In the genomic region with DNA sequence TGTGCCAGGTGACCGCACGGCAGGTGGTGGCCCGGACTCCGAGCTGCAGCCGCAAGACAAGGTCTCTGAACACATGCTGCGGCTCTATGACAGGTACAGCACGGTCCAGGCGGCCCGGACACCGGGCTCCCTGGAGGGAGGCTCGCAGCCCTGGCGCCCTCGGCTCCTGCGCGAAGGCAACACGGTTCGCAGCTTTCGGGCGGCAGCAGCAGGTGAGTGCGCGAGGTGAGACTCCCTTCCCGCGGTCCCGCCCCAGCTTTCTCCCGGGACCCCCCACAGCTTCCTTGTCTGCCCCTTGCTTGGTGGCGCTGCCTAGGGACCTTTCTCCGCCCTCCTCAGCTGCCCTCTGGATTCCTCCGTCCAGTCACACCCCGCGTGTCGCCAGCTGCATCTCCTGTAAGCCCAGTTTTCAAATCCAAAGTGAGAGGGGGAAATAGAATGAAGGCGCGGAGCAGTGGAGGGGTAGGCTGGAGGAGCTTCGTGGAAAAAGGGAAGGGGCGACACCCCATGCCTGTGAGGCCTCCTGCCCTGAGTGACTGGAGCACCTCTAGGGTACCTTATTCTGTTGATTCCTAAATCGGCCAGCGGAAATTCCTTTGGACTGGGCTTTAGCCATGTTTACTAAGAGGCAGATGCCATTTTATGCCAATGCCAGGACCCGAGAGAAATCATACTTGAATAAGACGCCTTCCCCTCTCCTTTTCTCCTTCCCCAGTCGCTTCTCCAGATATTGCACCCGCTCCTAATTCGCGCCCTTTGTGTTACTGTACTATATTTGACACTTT, we compare ENCODE assay signal across 9 cellular contexts. TPM values are rescaled to one million over a fixed set of nuclear protein-coding genes. Genes with fewer than 3 reads are reported as not detected.
DNase-seq lines count a peak whose midpoint lies in the region; ATAC-seq and TF ChIP-seq lines count a peak whose summit lies in the region.
"Had no signal": no experiment of that assay in that cellular context is flagged by ENCODE, and none has a peak within 500 bp of the region (broad histone marks: within the 10 kb centered on the region; RNA-seq: fewer than 3 reads in every experiment).

No MANE protein-coding gene starts in this region.

- H3K27ac ChIP-seq in coronary artery (no peak overlapping the region), neural cell (ENCODE audit: low read length) (no peak overlapping the region), substantia nigra (ENCODE audit: low read depth, low read length, poor library complexity, severe bottlenecking) (no peak overlapping the region)

- H3K79me2 ChIP-seq in neural cell (replicated peaks; ENCODE audit: insufficient read depth, low read length): no peaks in the 10 kb centered on the region

- H3K36me3 ChIP-seq in neural cell (ENCODE audit: insufficient read depth, low read length): no peaks in the 10 kb centered on the region

- H4K20me1 ChIP-seq in neural cell (ENCODE audit: insufficient read depth): no peaks in the 10 kb centered on the region

- H3K4me2 ChIP-seq in neural cell (ENCODE audit: low read length): peak overlapping the region; percentile 81

- no peaks in the 10 kb centered on the region for H3K9me2 ChIP-seq in neural cell (ENCODE audit: insufficient read depth, low read length)

- DNase-seq in D341Med (ENCODE audit: low spot score): peak; percentile 47
- DNase-seq in coronary artery (ENCODE audit: low spot score): no peak
- DNase-seq in NCI-H526 treated with DMSO at 0.1 percent for 48 hours (lab: John Stamatoyannopoulos, UW): no peak
- no peak for DNase-seq in mesenteric fat pad (ENCODE audit: low spot score)
- DNase-seq in substantia nigra (lab: John Stamatoyannopoulos, UW): no peak
- no peak for DNase-seq in NK-92 treated with Interleukin-12 subunit alpha and Interleukin-12 subunit beta, amount 100 ng/mL, for 24 hours (lab: John Stamatoyannopoulos, UW)

- H3K9me3 ChIP-seq in neural cell (ENCODE audit: low read length): no peaks in the 10 kb centered on the region

- peaks cover 74% of the 10 kb centered on the region for H3K27me3 ChIP-seq in neural cell (ENCODE audit: insufficient read depth, low read depth, low read length)

- peak overlapping the region; percentile 49 for H3K9ac ChIP-seq in neural cell (ENCODE audit: low read length)

- peak; percentile 33 for ATAC-seq in HG03354 (IDR thresholded peaks at IDR 0.05; ENCODE audit: poor library complexity, severe bottlenecking, unreplicated experiment)

- H3F3A ChIP-seq in neural cell (ENCODE audit: insufficient read depth, low read length, poor library complexity, severe bottlenecking): no peaks in the 10 kb centered on the region

- no peak for TF ChIP-seq EP300 in neural cell (conservative IDR thresholded peaks at IDR 0.05; ENCODE audit: poor library complexity, severe bottlenecking)

- H2AFZ ChIP-seq in neural cell (ENCODE audit: low read depth, low read length): no peak overlapping the region

- H3K4me3 ChIP-seq in coronary artery (peak overlapping the region; percentile 62), neural cell (ENCODE audit: low read length) (peak overlapping the region; percentile 89)

- no peak for TF ChIP-seq CTCF in coronary artery (IDR thresholded peaks at IDR 0.05)
- no peak for TF ChIP-seq CTCF in neural cell (IDR thresholded peaks at IDR 0.05; ENCODE audit: poor library complexity, severe bottlenecking)

- TF ChIP-seq RAD21 in neural cell (conservative IDR thresholded peaks at IDR 0.05): no peak

TF ChIP-seq in neural cell, 6 proteins besides CTCF, POLR2A, EP300 and RAD21:
- TF ChIP-seq TAF1 (IDR thresholded peaks at IDR 0.05; ENCODE audit: low read depth) (no peak), POLR2AphosphoS5 (IDR thresholded peaks at IDR 0.05) (no peak)

RNA-seq across cellular contexts. Expression of a gene that starts 1.1 kb away (rescaled TPM):
- 1.5 and 2.7 TPM in 2 replicates for polyA plus RNA-seq in neural cell
- polyA minus RNA-seq in neural cell: 5.4 and 5.8 TPM in 2 replicates
- total RNA-seq in mesenteric fat pad: not detected
- total RNA-seq: fibroblast of villous mesenchyme had no signal
